Comparison of ENCODE assay signal across 18 cellular contexts in genomic region chr9:19306568-19306967, GRCh38.
DNase-seq lines count a peak whose midpoint lies in the region; ATAC-seq, FAIRE-seq and TF ChIP-seq lines count a peak whose summit lies in the region.
"Had no signal": no experiment of that assay in that cellular context is flagged by ENCODE, and none has a peak within 500 bp of the region (broad histone marks: within the 10 kb centered on the region; RNA-seq: fewer than 3 reads in every experiment).

No MANE protein-coding gene starts in this region.

- no peak overlapping the region for H3K4me3 ChIP-seq in GM23248
- no peak overlapping the region for H3K4me3 ChIP-seq in K562
- no peak overlapping the region for H3K4me3 ChIP-seq in mucosa of descending colon
- H3K4me3 ChIP-seq in naive thymus-derived CD4-positive, alpha-beta T cell (ENCODE audit: low read length): no peak overlapping the region
- H3K4me3 ChIP-seq: BLaER1 had no signal

- H3K27ac ChIP-seq in GM23248 (no peak overlapping the region), K562 (ENCODE audit: extremely low read depth, low read depth, low read length) (no peak overlapping the region)
- no peak overlapping the region for H3K27ac ChIP-seq in naive thymus-derived CD4-positive, alpha-beta T cell (ENCODE audit: low read depth, low read length)
- H3K27ac ChIP-seq: BLaER1 had no signal

- POLR2A ChIA-PET in K562 (lab: Yijun Ruan, JAX): no interaction called here
- POLR2A ChIA-PET in naive thymus-derived CD4-positive, alpha-beta T cell (lab: Charles Lee): no interaction called here

- no peak for TF ChIP-seq EP300 in K562 (IDR thresholded peaks at IDR 0.05; ENCODE audit: low read length)

- H3K9me3 ChIP-seq in GM23248 (ENCODE audit: low read depth) (no peaks in the 10 kb centered on the region), K562 (replicated peaks; ENCODE audit: control insufficient read depth, insufficient read depth, low read depth, low read length) (no peaks in the 10 kb centered on the region), mucosa of descending colon (no peaks in the 10 kb centered on the region)
- no peaks in the 10 kb centered on the region for H3K9me3 ChIP-seq in naive thymus-derived CD4-positive, alpha-beta T cell (ENCODE audit: control insufficient read depth in 2 of 3, low read length in 3 of 3)
- H3K9me3 ChIP-seq: BLaER1 had no signal

- WGBS in GM23248 (ENCODE audit: low coverage in 1 of 2, low lambda C conversion rate in 2 of 2, missing lambda C conversion rate in 2 of 2), 2 experiments: 98 to 99% methylated on average over 5 of the region's 5 CpGs
- 96% methylated on average over 5 of the region's 5 CpGs for WGBS in K562 (ENCODE audit: insufficient coverage, low coverage, missing lambda C conversion rate)

- no TSS peak for BruUV-seq in K562 (replicated peaks; lab: Mats Ljungman, UMichigan)

- DNase-seq in GM23248 (peak; percentile 2), K562 (ENCODE audit: extremely low read depth in 1 of 4, low spot score in 3 of 4) (no peak), left kidney (ENCODE audit: low read depth, low spot score) (peak; percentile 9), mucosa of descending colon (no peak), HPDE6-E6E7 (ENCODE audit: extremely low spot score) (no peak)
- no peak for DNase-seq in naive thymus-derived CD4-positive, alpha-beta T cell
- DNase-seq: CD4-positive, alpha-beta memory T cell; DMS153; DMS79; GF-D8; GOT3; H7 had no signal

- no peak for FAIRE-seq in K562 (lab: Jason Lieb, UNC)
- FAIRE-seq: A204.1, HepG2 had no signal

- H3K4me3 Mint-ChIP-seq in naive thymus-derived CD4-positive, alpha-beta T cell: no peak overlapping the region
- H3K4me3 Mint-ChIP-seq: CD14-positive monocyte; CD4-positive, alpha-beta memory T cell; IgD-negative memory B cell had no signal

- H3K9me1 ChIP-seq in K562 (ENCODE audit: control insufficient read depth, insufficient read depth, low read length): no peaks in the 10 kb centered on the region

- no peaks in the 10 kb centered on the region for H3K27me3 ChIP-seq in GM23248 (replicated peaks; ENCODE audit: insufficient read depth)
- no peaks in the 10 kb centered on the region for H3K27me3 ChIP-seq in K562 (ENCODE audit: control insufficient read depth in 2 of 2, insufficient read depth in 2 of 2, low read length in 2 of 2)
- no peaks in the 10 kb centered on the region for H3K27me3 ChIP-seq in naive thymus-derived CD4-positive, alpha-beta T cell (ENCODE audit: control insufficient read depth in 2 of 2, insufficient read depth in 2 of 2, low read length in 2 of 2)
- H3K27me3 ChIP-seq: BLaER1 had no signal

- intact Hi-C loops in K562 (cut with micrococcal nuclease): no loop called here
- intact Hi-C loops in mucosa of descending colon (cut with DNase I, micrococcal nuclease): no loop called here
- intact Hi-C loops in naive thymus-derived CD4-positive, alpha-beta T cell (cut with micrococcal nuclease): loop anchor here in 1 of 2 donors (5.0 kb wide), 1 partner anchor 151 kb away; no protein-coding TSS in a partner anchor

- H3K9me2 ChIP-seq in GM23248 (ENCODE audit: insufficient read depth): no peaks in the 10 kb centered on the region

- CTCF ChIA-PET in K562 (lab: Yijun Ruan, JAX; ENCODE audit: low intra/inter-chr PET ratio): no interaction called here
- CTCF ChIA-PET in naive thymus-derived CD4-positive, alpha-beta T cell (lab: Charles Lee): no interaction called here

- no peaks in the 10 kb centered on the region for H3F3A ChIP-seq in GM23248 (ENCODE audit: insufficient read depth)

- H3K36me3 ChIP-seq in GM23248 (ENCODE audit: low read depth) (0 out of 2 replicates have a peak, but pooled peaks cover under 1% of the 10 kb centered on the region), K562 (ENCODE audit: control insufficient read depth, insufficient read depth, low read length) (peaks cover 5% of the 10 kb centered on the region; the same call in 1 of the 3 replicates), mucosa of descending colon (ENCODE audit: low read depth) (no peaks in the 10 kb centered on the region)
- peaks cover 0 to 12% (median 5%) of the 10 kb centered on the region in 3 experiments for H3K36me3 ChIP-seq in naive thymus-derived CD4-positive, alpha-beta T cell (ENCODE audit: control insufficient read depth in 2 of 3, insufficient read depth in 3 of 3, low read length in 3 of 3)

- H3K79me2 ChIP-seq in GM23248 (ENCODE audit: insufficient read depth) (0 out of 2 replicates have a peak, but pooled peaks cover 7% of the 10 kb centered on the region), K562 (ENCODE audit: control insufficient read depth, insufficient read depth, low read length) (no peaks in the 10 kb centered on the region)

- TF ChIP-seq RAD21 in K562 (CRISPR knock-in tag; conservative IDR thresholded peaks at IDR 0.05 in 1 of 2, IDR thresholded peaks at IDR 0.05 in 1 of 2): no peak

- peaks cover 0 to 42% (median 36%) of the 10 kb centered on the region in 5 donors for H3K36me3 Mint-ChIP-seq in naive thymus-derived CD4-positive, alpha-beta T cell

- H4K20me1 ChIP-seq in GM23248 (ENCODE audit: insufficient read depth) (no peaks in the 10 kb centered on the region), K562 (replicated peaks; ENCODE audit: control insufficient read depth, insufficient read depth, low read length) (no peaks in the 10 kb centered on the region)
- H4K20me1 ChIP-seq: BLaER1 had no signal

- in situ Hi-C loops in GM23248 (cut with MboI) (no loop called here), K562 (cut with MboI) (no loop called here)

- no peaks in the 10 kb centered on the region for H3K9me3 Mint-ChIP-seq in naive thymus-derived CD4-positive, alpha-beta T cell
- H3K9me3 Mint-ChIP-seq: CD14-positive monocyte; CD4-positive, alpha-beta memory T cell; IgD-negative memory B cell had no signal

- TF ChIP-seq POLR2A in K562 (conservative IDR thresholded peaks at IDR 0.05): no peak

- TF ChIP-seq CTCF in K562 (IDR thresholded peaks at IDR 0.05 in 2 of 3, conservative IDR thresholded peaks at IDR 0.05 in 1 of 3; ENCODE audit: insufficient read depth in 2 of 3, low read depth in 1 of 3, low read length in 3 of 3) (no peak), mucosa of descending colon (IDR thresholded peaks at IDR 0.05) (no peak)

- no peak overlapping the region for H3K27ac Mint-ChIP-seq in naive thymus-derived CD4-positive, alpha-beta T cell
- H3K27ac Mint-ChIP-seq: CD4-positive, alpha-beta memory T cell; IgD-negative memory B cell had no signal

- H3K4me2 ChIP-seq in GM23248 (ENCODE audit: unreplicated experiment) (no peak overlapping the region), K562 (ENCODE audit: insufficient read depth, low read length) (no peak overlapping the region)
- H3K4me2 ChIP-seq: BLaER1 had no signal

- H3K27me3 Mint-ChIP-seq in naive thymus-derived CD4-positive, alpha-beta T cell: no peaks in the 10 kb centered on the region
- H3K27me3 Mint-ChIP-seq: CD4-positive, alpha-beta memory T cell; IgD-negative memory B cell had no signal

- peaks cover 0 to 10% (median 0%) of the 10 kb centered on the region in 7 donors for H3K4me1 Mint-ChIP-seq in naive thymus-derived CD4-positive, alpha-beta T cell
- H3K4me1 Mint-ChIP-seq: CD14-positive monocyte had no signal

- H2AFZ ChIP-seq in GM23248: no peak overlapping the region
- H2AFZ ChIP-seq in K562 (ENCODE audit: low read depth, low read length): no peak overlapping the region

- no peak overlapping the region for H3K9ac ChIP-seq in GM23248
- H3K9ac ChIP-seq in K562 (ENCODE audit: insufficient read depth in 1 of 2, low read depth in 2 of 2, low read length in 2 of 2): no peak overlapping the region
- H3K9ac ChIP-seq: BLaER1 had no signal

- H3K4me1 ChIP-seq in GM23248 (ENCODE audit: insufficient read depth) (no peaks in the 10 kb centered on the region), K562 (replicated peaks in 1 of 2; ENCODE audit: control insufficient read depth in 2 of 2, insufficient read depth in 2 of 2, low read length in 2 of 2) (no peaks in the 10 kb centered on the region), mucosa of descending colon (ENCODE audit: low read depth) (no peaks in the 10 kb centered on the region)
- H3K4me1 ChIP-seq in naive thymus-derived CD4-positive, alpha-beta T cell (ENCODE audit: control insufficient read depth in 2 of 2, insufficient read depth in 2 of 2, low read length in 2 of 2): no peaks in the 10 kb centered on the region
- H3K4me1 ChIP-seq: BLaER1 had no signal

- ATAC-seq in K562: no peak
- ATAC-seq in mucosa of descending colon: no peak
- no peak for ATAC-seq in naive thymus-derived CD4-positive, alpha-beta T cell
- ATAC-seq: HCT116, HepG2 had no signal

TF ChIP-seq in K562, 482 proteins besides CTCF, POLR2A, EP300 and RAD21:
- TF ChIP-seq RFX1 (IDR thresholded peaks at IDR 0.05) (peak; percentile 29; the same call in 1 of the 2 replicates), BRD4 (IDR thresholded peaks at IDR 0.05) (no peak)

Comparison
In these comparisons a context has a peak if more than half of its experiments do, and no peak if none do; other contexts are left out.
1. DNase-seq: peak in GM23248 (single experiment) and left kidney (single experiment); none in K562 (0 of 4), mucosa of descending colon (0 of 3), HPDE6-E6E7 (single experiment) and naive thymus-derived CD4-positive, alpha-beta T cell (0 of 9).